In genomic region chr4:38673109-38673978, GRCh38 we compare ENCODE assay signal across 8 cellular contexts. TPM values are rescaled to one million over a fixed set of nuclear protein-coding genes. Genes with fewer than 3 reads are reported as not detected.
DNase-seq lines count a peak whose midpoint lies in the region; ATAC-seq and TF ChIP-seq lines count a peak whose summit lies in the region.

No MANE protein-coding gene starts in this region.

- H3K27ac Mint-ChIP-seq in activated T-cell treated with anti-CD3 and anti-CD28 coated beads, Interleukin-2, amount 50 U/mL, for 24 hours = peak overlapping the region; percentile 52
- no peak overlapping the region for H3K27ac Mint-ChIP-seq in activated CD8-positive, alpha-beta memory T cell treated with anti-CD3 and anti-CD28 coated beads, Interleukin-2, amount 10 ng/mL, durations not matched to agents 7 days and 5 days

- no peaks in the 10 kb centered on the region for H3K9me3 ChIP-seq in sigmoid colon

- H3K4me3 Mint-ChIP-seq in activated T-cell treated with anti-CD3 and anti-CD28 coated beads, Interleukin-2, amount 50 U/mL, for 24 hours = no peak overlapping the region
- H3K4me3 Mint-ChIP-seq in activated CD8-positive, alpha-beta memory T cell treated with anti-CD3 and anti-CD28 coated beads, Interleukin-2, amount 10 ng/mL, durations not matched to agents 7 days and 5 days = no peak overlapping the region

- H3K27ac ChIP-seq in VCaP = peak overlapping the region; percentile 99
- H3K27ac ChIP-seq in sigmoid colon = peak overlapping the region; percentile 99 to 100 (median 100)

- H3K36me3 Mint-ChIP-seq in activated T-cell treated with anti-CD3 and anti-CD28 coated beads, Interleukin-2, amount 50 U/mL, for 24 hours (ENCODE audit: low read depth) = no peaks in the 10 kb centered on the region
- no peaks in the 10 kb centered on the region for H3K36me3 Mint-ChIP-seq in activated CD8-positive, alpha-beta memory T cell treated with anti-CD3 and anti-CD28 coated beads, Interleukin-2, amount 10 ng/mL, durations not matched to agents 7 days and 5 days

- no peak overlapping the region for H3K4me3 ChIP-seq in sigmoid colon

- no peaks in the 10 kb centered on the region for H3K27me3 Mint-ChIP-seq in activated T-cell treated with anti-CD3 and anti-CD28 coated beads, Interleukin-2, amount 50 U/mL, for 24 hours
- H3K27me3 Mint-ChIP-seq in activated CD8-positive, alpha-beta memory T cell treated with anti-CD3 and anti-CD28 coated beads, Interleukin-2, amount 10 ng/mL, durations not matched to agents 7 days and 5 days = peaks cover 6% of the 10 kb centered on the region

- intact Hi-C loops in Right ventricle myocardium superior (cut with DNase I) (loop anchor here (5.0 kb wide), 2 partner anchors 351 to 611 kb away; no protein-coding TSS in a partner anchor), sigmoid colon (cut with DNase I) (loop anchor here (5.0 to 10.0 kb wide), 4 partner anchors 171 to 699 kb away; partner anchors contain the start of gene FAM114A1)

- no peak for TF ChIP-seq POLR2A in sigmoid colon (IDR thresholded peaks at IDR 0.05)

- WGBS in sigmoid colon, 2 donors = 7 to 41% methylated on average over 7 of the region's 7 CpGs

- H3K36me3 ChIP-seq in sigmoid colon = no peaks in the 10 kb centered on the region

- POLR2A ChIA-PET in HEK293T (lab: Yijun Ruan, JAX) (no interaction called here), GM10248 (lab: Yijun Ruan, JAX) (interaction anchor here (0.7 kb wide), 1 partner anchor 541 kb away, joined by 3 read pairs; no protein-coding TSS in a partner anchor)

- TF ChIP-seq EP300 in sigmoid colon (IDR thresholded peaks at IDR 0.05) = no peak

- no peak for DNase-seq in activated T-cell treated with anti-CD3 and anti-CD28 coated beads, Interleukin-2, amount 50 U/mL, for 24 hours
- DNase-seq in activated T-cell treated with anti-CD3 and anti-CD28 coated beads, Interleukin-2, amount 50 U/mL, for 48 hours = no peak
- peak; percentile 74 for DNase-seq in Right ventricle myocardium superior
- no peak for DNase-seq in sigmoid colon
- DNase-seq in HEK293T (ENCODE audit: extremely low spot score) = no peak
- DNase-seq in activated CD8-positive, alpha-beta memory T cell treated with anti-CD3 and anti-CD28 coated beads, Interleukin-2, amount 10 ng/mL, durations not matched to agents 7 days and 5 days = no peak
- DNase-seq in GM10248 (ENCODE audit: extremely low spot score) = no peak

- no peaks in the 10 kb centered on the region for H3K27me3 ChIP-seq in sigmoid colon

- TF ChIP-seq CTCF in VCaP (conservative IDR thresholded peaks at IDR 0.05) (no peak), sigmoid colon (IDR thresholded peaks at IDR 0.05) (no peak), GM10248 (IDR thresholded peaks at IDR 0.05; ENCODE audit: control extremely low read depth, extremely low read depth, low read depth, missing control alignments) (no peak)

- H3K4me1 ChIP-seq in sigmoid colon = peaks cover 0 to 100% (median 98%) of the 10 kb centered on the region in 4 donors

- peak; percentile 71 for ATAC-seq in Right ventricle myocardium superior (ENCODE audit: poor library complexity)
- ATAC-seq in activated CD8-positive, alpha-beta memory T cell treated with anti-CD3 and anti-CD28 coated beads, Interleukin-2, amount 10 ng/mL, durations not matched to agents 7 days and 5 days = no peak

- no peaks in the 10 kb centered on the region for H3K9me3 Mint-ChIP-seq in activated T-cell treated with anti-CD3 and anti-CD28 coated beads, Interleukin-2, amount 50 U/mL, for 24 hours
- no peaks in the 10 kb centered on the region for H3K9me3 Mint-ChIP-seq in activated CD8-positive, alpha-beta memory T cell treated with anti-CD3 and anti-CD28 coated beads, Interleukin-2, amount 10 ng/mL, durations not matched to agents 7 days and 5 days (ENCODE audit: low read depth)

- CTCF ChIA-PET in HEK293T (lab: Yijun Ruan, JAX) = interaction anchor here (0.6 to 2.3 kb wide), 3 partner anchors 170 to 494 kb away, joined by 3 to 12 read pairs (median 4); no protein-coding TSS in a partner anchor
- CTCF ChIA-PET in activated CD8-positive, alpha-beta memory T cell treated with anti-CD3 and anti-CD28 coated beads, Interleukin-2, amount 10 ng/mL, durations not matched to agents 7 days and 5 days (lab: Charles Lee) = interaction anchor here (0.6 to 5.9 kb wide), 6 partner anchors 12 to 493 kb away, joined by 3 to 83 read pairs (median 6); no protein-coding TSS in a partner anchor
- CTCF ChIA-PET in GM10248 (lab: Yijun Ruan, JAX) = interaction anchor here (1.9 to 7.1 kb wide), 6 partner anchors 54 to 541 kb away, joined by 4 to 115 read pairs (median 19); no protein-coding TSS in a partner anchor

- H3K4me1 Mint-ChIP-seq in activated T-cell treated with anti-CD3 and anti-CD28 coated beads, Interleukin-2, amount 50 U/mL, for 24 hours (ENCODE audit: low read depth) = peaks cover 89% of the 10 kb centered on the region
- H3K4me1 Mint-ChIP-seq in activated CD8-positive, alpha-beta memory T cell treated with anti-CD3 and anti-CD28 coated beads, Interleukin-2, amount 10 ng/mL, durations not matched to agents 7 days and 5 days = peaks cover 34% of the 10 kb centered on the region

TF ChIP-seq in HEK293T, 16 proteins besides CTCF, POLR2A, EP300 and RAD21:
- no peak for TF ChIP-seq BHLHE40 (IDR thresholded peaks at IDR 0.05; ENCODE audit: borderline replicate concordance)
- TF ChIP-seq LEF1 (IDR thresholded peaks at IDR 0.05; ENCODE audit: borderline replicate concordance) = no peak
- no peak for TF ChIP-seq HDGF (IDR thresholded peaks at IDR 0.05; ENCODE audit: borderline replicate concordance)
- TF ChIP-seq ARNT (IDR thresholded peaks at IDR 0.05) = no peak
- TF ChIP-seq PKNOX1 (IDR thresholded peaks at IDR 0.05) = no peak
- no peak for TF ChIP-seq FOXK2 (IDR thresholded peaks at IDR 0.05)
- no peak for TF ChIP-seq CTBP1 (IDR thresholded peaks at IDR 0.05; ENCODE audit: borderline replicate concordance)
- no peak for TF ChIP-seq SUZ12 (IDR thresholded peaks at IDR 0.05)
- no peak for TF ChIP-seq FOXM1 (IDR thresholded peaks at IDR 0.05; ENCODE audit: borderline replicate concordance)
- TF ChIP-seq NFRKB (IDR thresholded peaks at IDR 0.05) = no peak
- TF ChIP-seq ZNF384 (IDR thresholded peaks at IDR 0.05) = no peak
- TF ChIP-seq L3MBTL2 (conservative IDR thresholded peaks at IDR 0.05) = no peak
- no peak for TF ChIP-seq TARDBP (IDR thresholded peaks at IDR 0.05)
- no peak for TF ChIP-seq SP1 (IDR thresholded peaks at IDR 0.05)

RNA-seq across cellular contexts. Expression of gene KLF3, which starts 9.3 kb away (rescaled TPM):
- total RNA-seq in Right ventricle myocardium superior (16.5 TPM), sigmoid colon (10 to 100 TPM; 29.2 to 43.5 (median 38.0) TPM)
- 10 to 100 TPM; 38.6 to 64.0 (median 48.6) TPM for polyA plus RNA-seq in sigmoid colon
- 1 to 10 TPM; 2.6 to 3.5 TPM for total RNA-seq in activated CD8-positive, alpha-beta memory T cell treated with anti-CD3 and anti-CD28 coated beads, Interleukin-2, amount 10 ng/mL, durations not matched to agents 7 days and 5 days
